ENCODE assay signal across 1 cellular context in genomic region chr2:217790195-217790594, GRCh38.
TF ChIP-seq lines count a peak whose summit lies in the region.

No MANE protein-coding gene starts in this region.

TF ChIP-seq in HepG2, 621 proteins besides CTCF, POLR2A, EP300 and RAD21 (continued from another document):
- TF ChIP-seq, protein P1, sequence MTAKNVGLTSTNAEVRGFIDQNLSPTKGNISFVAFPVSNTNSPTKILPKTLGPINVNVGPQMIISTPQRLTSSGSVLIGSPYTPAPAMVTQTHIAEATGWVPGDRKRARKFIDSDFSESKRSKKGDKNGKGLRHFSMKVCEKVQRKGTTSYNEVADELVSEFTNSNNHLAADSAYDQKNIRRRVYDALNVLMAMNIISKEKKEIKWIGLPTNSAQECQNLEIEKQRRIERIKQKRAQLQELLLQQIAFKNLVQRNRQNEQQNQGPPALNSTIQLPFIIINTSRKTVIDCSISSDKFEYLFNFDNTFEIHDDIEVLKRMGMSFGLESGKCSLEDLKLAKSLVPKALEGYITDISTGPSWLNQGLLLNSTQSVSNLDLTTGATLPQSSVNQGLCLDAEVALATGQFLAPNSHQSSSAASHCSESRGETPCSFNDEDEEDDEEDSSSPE (CRISPR knock-in tag; IDR thresholded peaks at IDR 0.05), result no peak
- TF ChIP-seq DR1 (CRISPR knock-in tag; IDR thresholded peaks at IDR 0.05), result no peak
- TF ChIP-seq SMAD9 (CRISPR knock-in tag; IDR thresholded peaks at IDR 0.05), result 0 out of 2 replicates have a peak, but pooled peaks have one; percentile 38
- TF ChIP-seq RNF2 (conservative IDR thresholded peaks at IDR 0.05; ENCODE audit: low read depth), result no peak
- no peak for TF ChIP-seq TRIM24 (CRISPR knock-in tag; IDR thresholded peaks at IDR 0.05)
- TF ChIP-seq MIXL1 (CRISPR knock-in tag; IDR thresholded peaks at IDR 0.05), result peak; percentile 82; the same call in 1 of the 2 replicates
- no peak for TF ChIP-seq ZNF33B (CRISPR knock-in tag; IDR thresholded peaks at IDR 0.05)
- no peak for TF ChIP-seq ZBTB37 (CRISPR knock-in tag; IDR thresholded peaks at IDR 0.05)
- TF ChIP-seq RFXAP (CRISPR knock-in tag; IDR thresholded peaks at IDR 0.05; ENCODE audit: borderline replicate concordance), result no peak
- no peak for TF ChIP-seq KMT2A (CRISPR knock-in tag; IDR thresholded peaks at IDR 0.05)
- peak; percentile 42; the same call in 1 of the 2 replicates for TF ChIP-seq ZNF275 (CRISPR knock-in tag; IDR thresholded peaks at IDR 0.05; ENCODE audit: borderline replicate concordance)
TF ChIP-seq in HepG2: peak in this region for 133.
